8 cellular contexts compared by ENCODE assay signal in the genomic region with DNA sequence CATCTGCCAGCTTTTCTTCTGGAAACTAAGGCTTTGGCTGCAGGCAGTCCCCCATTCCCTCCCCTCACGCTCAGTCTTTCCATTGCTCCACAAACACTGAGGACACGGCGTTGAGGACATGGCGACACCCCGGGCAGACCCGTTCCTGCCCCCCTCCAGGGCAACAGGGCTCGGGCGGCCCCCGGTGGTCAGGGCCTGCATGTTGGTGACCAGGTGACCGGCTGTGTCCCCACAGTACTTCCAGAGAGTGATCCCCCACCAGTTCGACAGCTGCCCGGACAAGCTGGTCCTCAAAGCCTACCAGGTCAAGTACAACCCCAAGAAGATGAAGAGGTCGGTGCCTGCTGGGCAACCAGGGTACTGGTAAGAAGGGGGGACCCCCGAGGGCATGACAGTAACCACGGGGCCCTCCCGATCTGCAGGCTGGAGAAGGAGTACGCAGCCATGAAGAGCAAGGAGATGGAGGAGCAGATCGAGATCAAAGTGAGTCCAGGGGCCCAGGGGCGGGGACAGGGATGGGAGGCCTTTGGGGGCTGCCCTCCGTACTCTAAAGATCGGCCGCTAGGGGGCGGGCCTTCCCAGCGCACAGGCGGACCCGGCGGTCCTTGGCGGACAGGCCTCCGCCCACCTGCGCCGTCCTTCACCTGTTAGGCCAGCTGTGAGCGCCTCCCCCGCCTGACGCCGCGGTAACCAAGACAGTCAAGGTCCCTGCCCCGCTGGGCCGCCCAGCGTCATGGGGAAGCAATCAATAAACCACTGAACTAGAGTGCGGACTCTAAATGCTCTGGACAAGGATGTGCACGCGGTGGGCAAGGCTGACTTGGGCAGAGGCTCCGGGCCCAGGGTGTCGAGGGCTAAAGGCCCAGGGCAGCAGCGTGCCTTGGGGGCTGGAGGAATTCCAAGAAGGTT. TPM values are rescaled to one million over a fixed set of nuclear protein-coding genes. Genes with fewer than 3 reads are reported as not detected.
DNase-seq lines count a peak whose midpoint lies in the region; ATAC-seq and TF ChIP-seq lines count a peak whose summit lies in the region.

No MANE protein-coding gene starts in this region.

- H3K9ac ChIP-seq in trophoblast cell (ENCODE audit: low read length) = no peak overlapping the region

- H3K36me3 ChIP-seq in SJSA1 (no peaks in the 10 kb centered on the region), trophoblast cell (ENCODE audit: control insufficient read depth in 1 of 2, insufficient read depth in 2 of 2, low read length in 2 of 2) (no peaks in the 10 kb centered on the region)

- H3K23ac ChIP-seq in trophoblast cell (ENCODE audit: low read length) = no peak overlapping the region

- no peak overlapping the region for H4K8ac ChIP-seq in trophoblast cell (ENCODE audit: low read depth, low read length)

- no peak overlapping the region for H2BK5ac ChIP-seq in trophoblast cell (ENCODE audit: low read depth, low read length, poor library complexity)

- H4K12ac ChIP-seq in trophoblast cell (ENCODE audit: low read depth, low read length) = no peak overlapping the region

- H2AFZ ChIP-seq in trophoblast cell (ENCODE audit: insufficient read depth, low read length, poor library complexity) = no peak overlapping the region

- H3K4me3 ChIP-seq in LNCaP clone FGC (ENCODE audit: low read depth, low read length) = no peak overlapping the region
- no peak overlapping the region for H3K4me3 ChIP-seq in SJSA1
- no peak overlapping the region for H3K4me3 ChIP-seq in trophoblast cell (ENCODE audit: low read depth, low read length)

- no peak overlapping the region for H2BK120ac ChIP-seq in trophoblast cell (ENCODE audit: insufficient read depth, low read length, poor library complexity)

- H3K4me1 ChIP-seq in SJSA1 (replicated peaks) (no peaks in the 10 kb centered on the region), trophoblast cell (ENCODE audit: control insufficient read depth in 1 of 2, insufficient read depth in 2 of 2, low read length in 2 of 2) (peaks cover 0 to 5% of the 10 kb centered on the region in 2 experiments)

- no peaks in the 10 kb centered on the region for H3K79me2 ChIP-seq in trophoblast cell (ENCODE audit: control insufficient read depth, insufficient read depth, low read length, poor library complexity)

- WGBS in trophoblast cell (ENCODE audit: extremely low coverage, insufficient coverage, insufficient read length) = no CpG with 5 or more reads among the region's 45 CpGs

- no peak overlapping the region for H3K14ac ChIP-seq in trophoblast cell (ENCODE audit: low read length)

- H4K91ac ChIP-seq in trophoblast cell (ENCODE audit: low read depth, low read length) = no peak overlapping the region

- no peaks in the 10 kb centered on the region for H3K79me1 ChIP-seq in trophoblast cell (ENCODE audit: low read length)

- H3K9me3 ChIP-seq in SJSA1 (replicated peaks) (no peaks in the 10 kb centered on the region), trophoblast cell (ENCODE audit: insufficient read depth, low read depth, low read length) (no peaks in the 10 kb centered on the region)

- no peak overlapping the region for H3K27ac ChIP-seq in SJSA1
- no peak overlapping the region for H3K27ac ChIP-seq in trophoblast cell (ENCODE audit: low read depth, low read length)

- no peaks in the 10 kb centered on the region for H3K27me3 ChIP-seq in SJSA1 (replicated peaks)
- H3K27me3 ChIP-seq in trophoblast cell (ENCODE audit: insufficient read depth, low read length) = no peaks in the 10 kb centered on the region

- no peak overlapping the region for H3K18ac ChIP-seq in trophoblast cell (ENCODE audit: low read length)

- ATAC-seq in HG02610 (IDR thresholded peaks at IDR 0.05; ENCODE audit: unreplicated experiment) = no peak

- peak overlapping the region; percentile 3 for H3K4me2 ChIP-seq in trophoblast cell (ENCODE audit: low read length)

- peak; percentile 77 for DNase-seq in Daoy (ENCODE audit: low read depth)
- DNase-seq in LNCaP clone FGC (ENCODE audit: low read depth) = no peak
- DNase-seq in SJSA1 (ENCODE audit: low read depth in 1 of 2, low spot score in 2 of 2) = peak; percentile 43 to 68
- peak; percentile 71 for DNase-seq in activated naive CD4-positive, alpha-beta T cell treated with Interleukin-2 at 50 U/mL for 16 hours
- DNase-seq in glomerular visceral epithelial cell (ENCODE audit: extremely low spot score) = peak; percentile 72
- DNase-seq in trophoblast cell = peak; percentile 71 to 79
- no peak for DNase-seq in mesenteric fat pad (ENCODE audit: low spot score)

- no peak overlapping the region for H3K4ac ChIP-seq in trophoblast cell (ENCODE audit: low read depth, low read length)

- peak; percentile 74 for TF ChIP-seq CTCF in LNCaP clone FGC (IDR thresholded peaks at IDR 0.05; ENCODE audit: control insufficient read depth, extremely low read depth, insufficient read depth)

- no peak overlapping the region for H2AK5ac ChIP-seq in trophoblast cell (ENCODE audit: low read length)

- no peak overlapping the region for H2BK12ac ChIP-seq in trophoblast cell (ENCODE audit: low read length)

RNA-seq across cellular contexts. Expression of a gene that starts 21.1 kb away (rescaled TPM):
- total RNA-seq in Daoy (2014; rRNA removed; shearing (Covaris generic)) = not detected in 2 replicates
- total RNA-seq in SJSA1 (2014; rRNA removed; shearing (Covaris generic)) = not detected in 2 replicates
- polyA plus RNA-seq in trophoblast cell (2013) = 0.94 and 1.00 TPM in 2 replicates
- not detected for total RNA-seq in mesenteric fat pad

RNA-seq across cellular contexts. Expression of a gene that starts 23.1 kb away (rescaled TPM):
- 9.3 and 11.7 TPM in 2 replicates for total RNA-seq in Daoy (2014; rRNA removed; shearing (Covaris generic))
- 15.6 and 16.3 TPM in 2 replicates for total RNA-seq in SJSA1 (2014; rRNA removed; shearing (Covaris generic))
- 7.0 and 7.3 TPM in 2 replicates for polyA plus RNA-seq in trophoblast cell (2013)
- total RNA-seq in mesenteric fat pad = 15.4 TPM

RNA-seq across cellular contexts. Expression of a gene that starts 35.2 kb away (rescaled TPM):
- 8.5 and 11.8 TPM in 2 replicates for total RNA-seq in Daoy (2014; rRNA removed; shearing (Covaris generic))
- 1.9 and 2.1 TPM in 2 replicates for total RNA-seq in SJSA1 (2014; rRNA removed; shearing (Covaris generic))
- 2.3 and 2.4 TPM in 2 replicates for polyA plus RNA-seq in trophoblast cell (2013)
- 1.8 TPM for total RNA-seq in mesenteric fat pad

RNA-seq across cellular contexts. Expression of a gene that starts 50.6 kb away (rescaled TPM):
- 8.4 and 8.8 TPM in 2 replicates for total RNA-seq in Daoy (2014; rRNA removed; shearing (Covaris generic))
- total RNA-seq in SJSA1 (2014; rRNA removed; shearing (Covaris generic)) = 3.2 and 9.7 TPM in 2 replicates
- polyA plus RNA-seq in trophoblast cell (2013) = 32.6 and 34.8 TPM in 2 replicates
- 26.7 TPM for total RNA-seq in mesenteric fat pad

Comparison
In these comparisons a context has a peak if more than half of its experiments do, and no peak if none do; other contexts are left out.
1. DNase-seq: peak in Daoy (single experiment), SJSA1 (2 of 2), activated naive CD4-positive, alpha-beta T cell treated with Interleukin-2 at 50 U/mL for 16 hours (single experiment), glomerular visceral epithelial cell (single experiment) and trophoblast cell (2 of 2); none in LNCaP clone FGC (single experiment) and mesenteric fat pad (single experiment).